In the genomic region with DNA sequence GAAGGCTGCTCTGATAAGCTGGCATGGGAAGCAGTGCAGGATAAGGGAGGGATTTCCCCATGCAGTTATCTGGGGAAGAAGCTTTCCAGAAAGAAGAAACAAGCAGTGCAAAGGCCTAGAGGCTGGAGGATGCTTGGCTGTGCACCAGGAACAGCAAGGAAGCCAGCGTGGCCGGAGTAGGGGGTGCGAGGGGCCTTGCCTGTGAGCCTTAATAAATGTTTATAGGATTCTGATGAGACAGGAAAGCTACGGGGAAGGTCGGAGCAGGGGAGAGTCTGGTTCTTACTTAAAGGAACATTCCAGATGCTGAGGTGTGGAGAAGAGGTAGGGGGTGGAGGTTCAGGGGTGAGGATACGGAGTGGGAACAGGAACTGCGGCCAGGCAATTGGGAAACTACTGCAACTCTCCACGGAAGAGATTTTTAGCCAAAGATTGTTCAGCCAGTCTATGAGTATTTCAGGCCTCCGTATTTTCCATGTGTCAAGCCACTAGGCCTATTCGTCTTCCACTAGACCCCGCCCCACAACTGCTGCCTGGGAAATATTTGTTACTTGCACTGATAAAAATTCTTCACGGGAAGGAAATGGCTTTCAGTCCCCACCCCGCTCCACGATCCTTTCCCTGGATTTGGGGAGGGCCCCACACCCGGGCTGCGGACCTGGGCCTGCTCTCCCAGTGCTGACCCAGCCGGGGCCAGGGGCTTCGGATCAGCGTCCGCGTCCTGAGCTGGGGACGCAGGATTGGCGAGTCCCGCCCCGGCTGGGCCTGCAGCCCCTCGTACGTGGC, we compare ENCODE assay signal across 8 cellular contexts. TPM values are rescaled to one million over a fixed set of nuclear protein-coding genes. Genes with fewer than 3 reads are reported as not detected.
A peak's percentile ranks its signal among the peaks of the same experiment; 100 is the strongest.
DNase-seq lines count a peak whose midpoint lies in the region; ATAC-seq and TF ChIP-seq lines count a peak whose summit lies in the region.

No MANE protein-coding gene starts in this region.

- peaks cover 18 to 32% of the 10 kb centered on the region in 2 donors for H3K36me3 Mint-ChIP-seq in CD14-positive monocyte

- ATAC-seq in GM19023 (IDR thresholded peaks at IDR 0.05; ENCODE audit: unreplicated experiment) (peak; percentile 36), HG03439 (IDR thresholded peaks at IDR 0.05; ENCODE audit: unreplicated experiment) (peak; percentile 10), HG03139 (IDR thresholded peaks at IDR 0.05; ENCODE audit: unreplicated experiment) (no peak)

- peaks cover 0 to 2% (median 0%) of the 10 kb centered on the region in 3 donors for H3K27me3 Mint-ChIP-seq in CD14-positive monocyte (ENCODE audit: low read depth in 3 of 3)

- peak overlapping the region; percentile 81 to 95 (median 89) for H3K27ac Mint-ChIP-seq in CD14-positive monocyte

- H3K36me3 ChIP-seq in SJCRH30: no peaks in the 10 kb centered on the region; the same call in 1 of the 2 replicates
- no peaks in the 10 kb centered on the region for H3K36me3 ChIP-seq in iPS DF 6.9 (ENCODE audit: control insufficient read depth, insufficient read depth, low read length)

- H3K9me3 Mint-ChIP-seq in CD14-positive monocyte: peaks cover 0 to 6% (median 0%) of the 10 kb centered on the region in 7 donors

- H3K4me3 ChIP-seq in SJCRH30 (peak overlapping the region; percentile 71), iPS DF 6.9 (ENCODE audit: low read length) (peak overlapping the region; percentile 77; the same call in 1 of the 2 replicates), retinal pigment epithelial cell (ENCODE audit: low read length) (peak overlapping the region; percentile 83)

- peak overlapping the region; percentile 81 to 95 for H3K4me3 Mint-ChIP-seq in CD14-positive monocyte

- no CpG with 5 or more reads among the region's 27 CpGs for whole genome bisulfite sequencing in iPS DF 6.9 (ENCODE audit: insufficient coverage, insufficient read length)

- intact Hi-C loops in CD14-positive monocyte (cut with micrococcal nuclease): no loop called here

- no peak for TF ChIP-seq CTCF in CD14-positive monocyte (IDR thresholded peaks at IDR 0.05)
- TF ChIP-seq CTCF in retinal pigment epithelial cell (conservative IDR thresholded peaks at IDR 0.05; ENCODE audit: low read depth, low read length): no peak

- H3K9me3 ChIP-seq in SJCRH30 (replicated peaks): no peaks in the 10 kb centered on the region
- no peaks in the 10 kb centered on the region for H3K9me3 ChIP-seq in iPS DF 6.9 (ENCODE audit: control insufficient read depth, insufficient read depth, low read length)

- H3K27ac ChIP-seq in SJCRH30: peak overlapping the region; percentile 38
- H3K27ac ChIP-seq in iPS DF 6.9 (ENCODE audit: low read length): no peak overlapping the region

- H3K4me1 Mint-ChIP-seq in CD14-positive monocyte: peaks cover 31% of the 10 kb centered on the region

- no peak for DNase-seq in CD14-positive monocyte (ENCODE audit: low spot score)
- peak; percentile 58 to 60 for DNase-seq in SJCRH30
- peak; percentile 71 for DNase-seq in astrocyte of the hippocampus (ENCODE audit: low read depth, low spot score)
- no peak for DNase-seq in iPS DF 6.9 (ENCODE audit: low read depth, low spot score)
- no peak for DNase-seq in retinal pigment epithelial cell (ENCODE audit: low read depth)

- H3K4me1 ChIP-seq in SJCRH30: peaks cover 4% of the 10 kb centered on the region; the same call in 1 of the 2 replicates
- peaks cover 4% of the 10 kb centered on the region; the same call in 1 of the 2 replicates for H3K4me1 ChIP-seq in iPS DF 6.9 (ENCODE audit: control insufficient read depth, insufficient read depth, low read length)

- H3K27me3 ChIP-seq in SJCRH30: no peaks in the 10 kb centered on the region
- H3K27me3 ChIP-seq in iPS DF 6.9 (ENCODE audit: control insufficient read depth, insufficient read depth, low read length): no peaks in the 10 kb centered on the region

RNA-seq across cellular contexts. Expression of gene EIF2AK2, which starts 0.5 kb away (rescaled TPM):
- 10 to 100 TPM; 17.6 to 23.4 TPM for polyA plus RNA-seq in CD14-positive monocyte
- total RNA-seq in SJCRH30 (2014; rRNA removed; shearing (Covaris generic)): 35.4 and 46.0 TPM in 2 replicates

RNA-seq across cellular contexts. Expression of gene SULT6B1, which starts 32.2 kb away (rescaled TPM):
- not detected for polyA plus RNA-seq in CD14-positive monocyte
- not detected in 2 replicates for total RNA-seq in SJCRH30 (2014; rRNA removed; shearing (Covaris generic))

RNA-seq across cellular contexts. Expression of gene CEBPZOS, which starts 40.0 kb away (rescaled TPM):
- polyA plus RNA-seq in CD14-positive monocyte: 10 to 100 TPM; 18.2 to 19.3 TPM
- total RNA-seq in SJCRH30 (2014; rRNA removed; shearing (Covaris generic)): 54.9 and 62.2 TPM in 2 replicates

Comparison
In these comparisons a context has a peak if more than half of its experiments do, and no peak if none do; other contexts are left out.
1. DNase-seq: peak in SJCRH30 (2 of 2) and astrocyte of the hippocampus (single experiment); none in CD14-positive monocyte (single experiment), iPS DF 6.9 (single experiment) and retinal pigment epithelial cell (single experiment).
2. Peak in every context shown above with its lines, with median percentiles within 50 percentile points of each other: H3K4me3 ChIP-seq.